In genomic region chr10:13586676-13587355, GRCh38 we compare ENCODE assay signal across 8 cellular contexts. TPM values are rescaled to one million over a fixed set of nuclear protein-coding genes. Genes with fewer than 3 reads are reported as not detected.
DNase-seq lines count a peak whose midpoint lies in the region; ATAC-seq and TF ChIP-seq lines count a peak whose summit lies in the region.

Gene PRPF18, plus strand, starts transcription at chr10:13586965. Its CDS starts 122 bp downstream, at chr10:13587087.

- peak within 1 kb of the TSS; percentile 98 for H3K4me3 ChIP-seq in OCI-LY3 (ENCODE audit: low read length)

- peak within 1 kb of the TSS; percentile 100 for H3K4me3 Mint-ChIP-seq in endothelial cell (ENCODE audit: unreplicated experiment)
- peak within 1 kb of the TSS; percentile 100 for H3K4me3 Mint-ChIP-seq in mesothelial cell of epicardium

- H3K36me3 ChIP-seq in OCI-LY3 (replicated peaks; ENCODE audit: low read depth, low read length), result no peaks in the 10 kb centered on the region

- H3K27ac ChIP-seq in OCI-LY3 (ENCODE audit: low read length), result no peak within 1 kb of the TSS

- peak within 1 kb of the TSS; percentile 92 for H3K4me2 ChIP-seq in OCI-LY3 (ENCODE audit: low read length)

- H3K27me3 Mint-ChIP-seq in endothelial cell (ENCODE audit: unreplicated experiment) (no peaks in the 10 kb centered on the region), mesothelial cell of epicardium (ENCODE audit: low read depth) (peaks cover 26% of the 10 kb centered on the region)

- no peaks in the 10 kb centered on the region for H4K20me1 ChIP-seq in OCI-LY3 (ENCODE audit: insufficient read depth, low read length)

- H3K4me1 Mint-ChIP-seq in endothelial cell (ENCODE audit: unreplicated experiment), result peaks cover 13% of the 10 kb centered on the region
- peaks cover 21% of the 10 kb centered on the region for H3K4me1 Mint-ChIP-seq in mesothelial cell of epicardium

- peak within 1 kb of the TSS; percentile 99 for H2AFZ ChIP-seq in OCI-LY3 (ENCODE audit: low read depth, low read length)

- peak; percentile 67 for DNase-seq in DMS153 (lab: John Stamatoyannopoulos, UW)
- peak; percentile 82 for DNase-seq in HuH-7.5 (ENCODE audit: low spot score)
- DNase-seq in activated CD8-positive, alpha-beta memory T cell treated with anti-CD3 and anti-CD28 coated beads, Interleukin-2, amount 50 U/mL, for 48 hours, result peak; percentile 94
- DNase-seq in endothelial cell (ENCODE audit: low spot score), result peak; percentile 91
- peak; percentile 82 to 90 for DNase-seq in mesothelial cell of epicardium (ENCODE audit: low spot score in 2 of 2, unreplicated experiment in 2 of 2)
- DNase-seq in stimulated activated CD8-positive, alpha-beta memory T cell treated with anti-CD3 and anti-CD28 coated beads, Interleukin-15, amount 100 ng/mL, for 48 hours (ENCODE audit: low read depth in 2 of 2), result peak; percentile 89 to 91

- no peaks in the 10 kb centered on the region for H3K9me3 ChIP-seq in OCI-LY3 (ENCODE audit: insufficient read depth, low read length)

- H3K27me3 ChIP-seq in OCI-LY3 (ENCODE audit: low read depth, low read length), result 0 out of 2 replicates have a peak, but pooled peaks cover 4% of the 10 kb centered on the region

- TF ChIP-seq CTCF in OCI-LY3 (IDR thresholded peaks at IDR 0.05; ENCODE audit: low read depth, low read length) (peak; percentile 73), endothelial cell (IDR thresholded peaks at IDR 0.05; ENCODE audit: unreplicated experiment) (peak; percentile 82), mesothelial cell of epicardium (IDR thresholded peaks at IDR 0.05; ENCODE audit: unreplicated experiment) (peak; percentile 71)

- H3K36me3 Mint-ChIP-seq in endothelial cell (ENCODE audit: low read depth, unreplicated experiment) (no peaks in the 10 kb centered on the region), mesothelial cell of epicardium (no peaks in the 10 kb centered on the region)

- peak; percentile 100 for ATAC-seq in GM21526 (IDR thresholded peaks at IDR 0.05; ENCODE audit: low FRiP score, unreplicated experiment)

- peaks cover 15% of the 10 kb centered on the region for H3K79me2 ChIP-seq in OCI-LY3 (ENCODE audit: low read length)

- peaks cover 9% of the 10 kb centered on the region for H3K4me1 ChIP-seq in OCI-LY3 (ENCODE audit: low read length)

- H3K27ac Mint-ChIP-seq in endothelial cell (ENCODE audit: unreplicated experiment), result peak within 1 kb of the TSS; percentile 96
- peak within 1 kb of the TSS; percentile 92 for H3K27ac Mint-ChIP-seq in mesothelial cell of epicardium

- H3K9me3 Mint-ChIP-seq in endothelial cell (ENCODE audit: unreplicated experiment), result no peaks in the 10 kb centered on the region
- H3K9me3 Mint-ChIP-seq in mesothelial cell of epicardium, result no peaks in the 10 kb centered on the region

- H3K9ac ChIP-seq in OCI-LY3 (ENCODE audit: low read length), result peak within 1 kb of the TSS; percentile 70

RNA-seq across cellular contexts. Expression of gene PRPF18, which starts in this region (rescaled TPM):
- total RNA-seq in endothelial cell (ENCODE audit: unreplicated experiment), result 19.7 TPM
- 18.9 to 19.8 TPM (median 19.0 TPM) in 3 replicates for total RNA-seq in mesothelial cell of epicardium
